In the genomic region with DNA sequence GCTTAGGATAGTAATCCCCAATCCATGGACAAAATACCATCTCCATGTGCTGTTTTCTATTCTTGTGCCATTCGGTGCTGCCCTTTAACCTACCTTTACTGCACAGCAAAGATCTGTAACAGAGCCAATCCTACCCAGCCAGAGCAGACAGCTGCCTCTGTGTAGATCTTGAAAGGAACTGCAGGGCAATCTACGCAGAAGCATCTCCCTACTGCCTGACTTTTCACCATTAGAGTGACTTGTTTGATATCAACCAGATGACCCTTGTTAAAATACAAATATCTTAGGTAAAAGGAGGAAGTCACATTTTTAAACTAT, we compare ENCODE assay signal across 2 cellular contexts.
TF ChIP-seq lines count a peak whose summit lies in the region.

No MANE protein-coding gene starts in this region.

TF ChIP-seq in SK-N-SH treated with all-trans-retinoic acid at 6 μM for 48 hours, 23 proteins besides CTCF, POLR2A, EP300 and RAD21:
- TF ChIP-seq BACH2 (CRISPR knock-in tag; IDR thresholded peaks at IDR 0.05; ENCODE audit: borderline replicate concordance) (no peak), PPARA (CRISPR knock-in tag; IDR thresholded peaks at IDR 0.05; ENCODE audit: borderline replicate concordance) (no peak), ESRRG (CRISPR knock-in tag; IDR thresholded peaks at IDR 0.05) (no peak), ZNF8 (CRISPR knock-in tag; IDR thresholded peaks at IDR 0.05) (no peak), TCF4 (CRISPR knock-in tag; IDR thresholded peaks at IDR 0.05; ENCODE audit: borderline replicate concordance) (no peak), ZC3H10 (CRISPR knock-in tag; IDR thresholded peaks at IDR 0.05) (no peak), ARNTL (CRISPR knock-in tag; IDR thresholded peaks at IDR 0.05; ENCODE audit: borderline replicate concordance, low read depth) (no peak), ZNF70 (CRISPR knock-in tag; IDR thresholded peaks at IDR 0.05) (no peak), ZNF565 (CRISPR knock-in tag; conservative IDR thresholded peaks at IDR 0.05; ENCODE audit: low read depth) (no peak), GLIS3 (CRISPR knock-in tag; IDR thresholded peaks at IDR 0.05) (no peak), ISL1 (CRISPR knock-in tag; IDR thresholded peaks at IDR 0.05) (no peak)
- TF ChIP-seq, protein P1, sequence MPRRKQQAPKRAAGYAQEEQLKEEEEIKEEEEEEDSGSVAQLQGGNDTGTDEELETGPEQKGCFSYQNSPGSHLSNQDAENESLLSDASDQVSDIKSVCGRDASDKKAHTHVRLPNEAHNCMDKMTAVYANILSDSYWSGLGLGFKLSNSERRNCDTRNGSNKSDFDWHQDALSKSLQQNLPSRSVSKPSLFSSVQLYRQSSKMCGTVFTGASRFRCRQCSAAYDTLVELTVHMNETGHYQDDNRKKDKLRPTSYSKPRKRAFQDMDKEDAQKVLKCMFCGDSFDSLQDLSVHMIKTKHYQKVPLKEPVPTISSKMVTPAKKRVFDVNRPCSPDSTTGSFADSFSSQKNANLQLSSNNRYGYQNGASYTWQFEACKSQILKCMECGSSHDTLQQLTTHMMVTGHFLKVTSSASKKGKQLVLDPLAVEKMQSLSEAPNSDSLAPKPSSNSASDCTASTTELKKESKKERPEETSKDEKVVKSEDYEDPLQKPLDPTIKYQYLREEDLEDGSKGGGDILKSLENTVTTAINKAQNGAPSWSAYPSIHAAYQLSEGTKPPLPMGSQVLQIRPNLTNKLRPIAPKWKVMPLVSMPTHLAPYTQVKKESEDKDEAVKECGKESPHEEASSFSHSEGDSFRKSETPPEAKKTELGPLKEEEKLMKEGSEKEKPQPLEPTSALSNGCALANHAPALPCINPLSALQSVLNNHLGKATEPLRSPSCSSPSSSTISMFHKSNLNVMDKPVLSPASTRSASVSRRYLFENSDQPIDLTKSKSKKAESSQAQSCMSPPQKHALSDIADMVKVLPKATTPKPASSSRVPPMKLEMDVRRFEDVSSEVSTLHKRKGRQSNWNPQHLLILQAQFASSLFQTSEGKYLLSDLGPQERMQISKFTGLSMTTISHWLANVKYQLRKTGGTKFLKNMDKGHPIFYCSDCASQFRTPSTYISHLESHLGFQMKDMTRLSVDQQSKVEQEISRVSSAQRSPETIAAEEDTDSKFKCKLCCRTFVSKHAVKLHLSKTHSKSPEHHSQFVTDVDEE (CRISPR knock-in tag; IDR thresholded peaks at IDR 0.05), result no peak
- TF ChIP-seq, protein P2, sequence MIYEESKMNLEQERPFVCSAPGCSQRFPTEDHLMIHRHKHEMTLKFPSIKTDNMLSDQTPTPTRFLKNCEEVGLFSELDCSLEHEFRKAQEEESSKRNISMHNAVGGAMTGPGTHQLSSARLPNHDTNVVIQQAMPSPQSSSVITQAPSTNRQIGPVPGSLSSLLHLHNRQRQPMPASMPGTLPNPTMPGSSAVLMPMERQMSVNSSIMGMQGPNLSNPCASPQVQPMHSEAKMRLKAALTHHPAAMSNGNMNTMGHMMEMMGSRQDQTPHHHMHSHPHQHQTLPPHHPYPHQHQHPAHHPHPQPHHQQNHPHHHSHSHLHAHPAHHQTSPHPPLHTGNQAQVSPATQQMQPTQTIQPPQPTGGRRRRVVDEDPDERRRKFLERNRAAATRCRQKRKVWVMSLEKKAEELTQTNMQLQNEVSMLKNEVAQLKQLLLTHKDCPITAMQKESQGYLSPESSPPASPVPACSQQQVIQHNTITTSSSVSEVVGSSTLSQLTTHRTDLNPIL (CRISPR knock-in tag; IDR thresholded peaks at IDR 0.05; ENCODE audit: low read depth), result no peak
- TF ChIP-seq, protein P3, sequence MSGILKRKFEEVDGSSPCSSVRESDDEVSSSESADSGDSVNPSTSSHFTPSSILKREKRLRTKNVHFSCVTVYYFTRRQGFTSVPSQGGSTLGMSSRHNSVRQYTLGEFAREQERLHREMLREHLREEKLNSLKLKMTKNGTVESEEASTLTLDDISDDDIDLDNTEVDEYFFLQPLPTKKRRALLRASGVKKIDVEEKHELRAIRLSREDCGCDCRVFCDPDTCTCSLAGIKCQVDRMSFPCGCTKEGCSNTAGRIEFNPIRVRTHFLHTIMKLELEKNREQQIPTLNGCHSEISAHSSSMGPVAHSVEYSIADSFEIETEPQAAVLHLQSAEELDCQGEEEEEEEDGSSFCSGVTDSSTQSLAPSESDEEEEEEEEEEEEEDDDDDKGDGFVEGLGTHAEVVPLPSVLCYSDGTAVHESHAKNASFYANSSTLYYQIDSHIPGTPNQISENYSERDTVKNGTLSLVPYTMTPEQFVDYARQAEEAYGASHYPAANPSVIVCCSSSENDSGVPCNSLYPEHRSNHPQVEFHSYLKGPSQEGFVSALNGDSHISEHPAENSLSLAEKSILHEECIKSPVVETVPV (CRISPR knock-in tag; IDR thresholded peaks at IDR 0.05), result no peak
- TF ChIP-seq, protein P4, sequence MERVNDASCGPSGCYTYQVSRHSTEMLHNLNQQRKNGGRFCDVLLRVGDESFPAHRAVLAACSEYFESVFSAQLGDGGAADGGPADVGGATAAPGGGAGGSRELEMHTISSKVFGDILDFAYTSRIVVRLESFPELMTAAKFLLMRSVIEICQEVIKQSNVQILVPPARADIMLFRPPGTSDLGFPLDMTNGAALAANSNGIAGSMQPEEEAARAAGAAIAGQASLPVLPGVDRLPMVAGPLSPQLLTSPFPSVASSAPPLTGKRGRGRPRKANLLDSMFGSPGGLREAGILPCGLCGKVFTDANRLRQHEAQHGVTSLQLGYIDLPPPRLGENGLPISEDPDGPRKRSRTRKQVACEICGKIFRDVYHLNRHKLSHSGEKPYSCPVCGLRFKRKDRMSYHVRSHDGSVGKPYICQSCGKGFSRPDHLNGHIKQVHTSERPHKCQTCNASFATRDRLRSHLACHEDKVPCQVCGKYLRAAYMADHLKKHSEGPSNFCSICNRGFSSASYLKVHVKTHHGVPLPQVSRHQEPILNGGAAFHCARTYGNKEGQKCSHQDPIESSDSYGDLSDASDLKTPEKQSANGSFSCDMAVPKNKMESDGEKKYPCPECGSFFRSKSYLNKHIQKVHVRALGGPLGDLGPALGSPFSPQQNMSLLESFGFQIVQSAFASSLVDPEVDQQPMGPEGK (CRISPR knock-in tag; IDR thresholded peaks at IDR 0.05; ENCODE audit: borderline replicate concordance), result no peak

TF ChIP-seq in SK-N-SH, 30 proteins besides CTCF, POLR2A, EP300 and RAD21:
- TF ChIP-seq, protein P5, sequence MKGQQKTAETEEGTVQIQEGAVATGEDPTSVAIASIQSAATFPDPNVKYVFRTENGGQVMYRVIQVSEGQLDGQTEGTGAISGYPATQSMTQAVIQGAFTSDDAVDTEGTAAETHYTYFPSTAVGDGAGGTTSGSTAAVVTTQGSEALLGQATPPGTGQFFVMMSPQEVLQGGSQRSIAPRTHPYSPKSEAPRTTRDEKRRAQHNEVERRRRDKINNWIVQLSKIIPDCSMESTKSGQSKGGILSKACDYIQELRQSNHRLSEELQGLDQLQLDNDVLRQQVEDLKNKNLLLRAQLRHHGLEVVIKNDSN (IDR thresholded peaks at IDR 0.05; ENCODE audit: borderline replicate concordance, low read depth), result no peak
- TF ChIP-seq GATA2 (CRISPR knock-in tag; IDR thresholded peaks at IDR 0.05) (no peak), NRF1 (IDR thresholded peaks at IDR 0.05; ENCODE audit: low read depth, low read length) (no peak)
- TF ChIP-seq, protein P6, sequence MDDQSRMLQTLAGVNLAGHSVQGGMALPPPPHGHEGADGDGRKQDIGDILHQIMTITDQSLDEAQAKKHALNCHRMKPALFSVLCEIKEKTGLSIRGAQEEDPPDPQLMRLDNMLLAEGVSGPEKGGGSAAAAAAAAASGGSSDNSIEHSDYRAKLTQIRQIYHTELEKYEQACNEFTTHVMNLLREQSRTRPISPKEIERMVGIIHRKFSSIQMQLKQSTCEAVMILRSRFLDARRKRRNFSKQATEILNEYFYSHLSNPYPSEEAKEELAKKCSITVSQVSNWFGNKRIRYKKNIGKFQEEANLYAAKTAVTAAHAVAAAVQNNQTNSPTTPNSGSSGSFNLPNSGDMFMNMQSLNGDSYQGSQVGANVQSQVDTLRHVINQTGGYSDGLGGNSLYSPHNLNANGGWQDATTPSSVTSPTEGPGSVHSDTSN (IDR thresholded peaks at IDR 0.05), result no peak
